ENCODE assay signal across 8 cellular contexts in genomic region chr5:112419050-112419595, GRCh38. TPM values are rescaled to one million over a fixed set of nuclear protein-coding genes. Genes with fewer than 3 reads are reported as not detected.
DNase-seq lines count a peak whose midpoint lies in the region; ATAC-seq and TF ChIP-seq lines count a peak whose summit lies in the region.

Gene EPB41L4A (minus strand): TSS chr5:112419277. CDS start chr5:112419039, 238 bp downstream.

- CTCF ChIA-PET in OCI-LY7 (lab: Charles Lee; ENCODE audit: unreplicated experiment) = no interaction called here

- no peak within 1 kb of the TSS for H3K27ac ChIP-seq in OCI-LY7 (ENCODE audit: low read depth, low read length, poor library complexity, severe bottlenecking)
- peak within 1 kb of the TSS; percentile 56 for H3K27ac ChIP-seq in duodenal mucosa (ENCODE audit: low read depth, low read length)

- WGBS in lower leg skin, 2 donors = 1% methylated on average over 26 to 44 of the region's 70 CpGs

- no peaks in the 10 kb centered on the region for H4K20me1 ChIP-seq in OCI-LY7 (ENCODE audit: insufficient read depth, low read length)

- H3K9me2 ChIP-seq in OCI-LY7 (ENCODE audit: insufficient read depth, low read length) = no peaks in the 10 kb centered on the region

- H3K4me1 ChIP-seq in OCI-LY7 (ENCODE audit: insufficient read depth, low read length, poor library complexity, severe bottlenecking) = peaks cover 5% of the 10 kb centered on the region
- H3K4me1 ChIP-seq in duodenal mucosa (ENCODE audit: control insufficient read depth in 1 of 2, insufficient read depth in 2 of 2, low read length in 2 of 2) = peaks cover 0 to 10% of the 10 kb centered on the region in 2 donors

- DNase-seq in AG09309 (ENCODE audit: low read depth) (no peak), OCI-LY7 (ENCODE audit: low spot score) (no peak), lower leg skin (ENCODE audit: low spot score in 2 of 2) (peak; percentile 19 to 85)
- no peak for DNase-seq in stimulated activated naive CD4-positive, alpha-beta T cell treated with Interleukin-2 at 50 U/mL for 16 hours (lab: John Stamatoyannopoulos, UW)

- ATAC-seq in GM19025 (IDR thresholded peaks at IDR 0.05; ENCODE audit: low read depth, unreplicated experiment) (peak; percentile 11), HG02610 (IDR thresholded peaks at IDR 0.05; ENCODE audit: unreplicated experiment) (no peak)

- no peaks in the 10 kb centered on the region for H3K79me2 ChIP-seq in OCI-LY7 (ENCODE audit: insufficient read depth, low read depth, low read length)

- BruUV-seq in OCI-LY7 (replicated peaks; lab: Mats Ljungman, UMichigan) = no TSS peak

- TF ChIP-seq CTCF in AG09309 (IDR thresholded peaks at IDR 0.05; ENCODE audit: control insufficient read depth, insufficient read depth, low read depth, low read length, missing control alignments) = no peak
- TF ChIP-seq CTCF in OCI-LY7 (conservative IDR thresholded peaks at IDR 0.05; ENCODE audit: low read length) = no peak
- no peak for TF ChIP-seq CTCF in lower leg skin (IDR thresholded peaks at IDR 0.05)
- TF ChIP-seq CTCF in subcutaneous adipose tissue (IDR thresholded peaks at IDR 0.05; ENCODE audit: low read depth) = no peak

- H3K4me3 ChIP-seq in AG09309 (ENCODE audit: control insufficient read depth, low read depth, low read length) (peak within 1 kb of the TSS; percentile 35), OCI-LY7 (ENCODE audit: low read depth, low read length, poor library complexity, severe bottlenecking) (peak within 1 kb of the TSS; percentile 15), duodenal mucosa (ENCODE audit: low read depth in 1 of 2, low read length in 2 of 2) (peak within 1 kb of the TSS; percentile 81 to 94), lower leg skin (ENCODE audit: low read depth, poor library complexity, severe bottlenecking) (peak within 1 kb of the TSS; percentile 84)

- H3K4me2 ChIP-seq in OCI-LY7 (ENCODE audit: low read length) = peak within 1 kb of the TSS; percentile 41

- no peaks in the 10 kb centered on the region for H3K36me3 ChIP-seq in OCI-LY7 (ENCODE audit: insufficient read depth, low read length)
- no peaks in the 10 kb centered on the region for H3K36me3 ChIP-seq in duodenal mucosa (ENCODE audit: control insufficient read depth in 1 of 2, insufficient read depth in 2 of 2, low read length in 2 of 2)

- TF ChIP-seq POLR2A in lower leg skin (IDR thresholded peaks at IDR 0.05) = no peak

- intact Hi-C loops in OCI-LY7 (cut with micrococcal nuclease; ENCODE audit: unreplicated experiment) (no loop called here), lower leg skin (cut with DNase I; ENCODE audit: low total_unique reads) (loop anchor here (5.0 kb wide), 1 partner anchor 737 kb away; no protein-coding TSS in a partner anchor)

- POLR2A ChIA-PET in OCI-LY7 (lab: Charles Lee) = interaction anchor here (0.6 kb wide), 1 partner anchor 244 kb away, joined by 4 read pairs; no protein-coding TSS in a partner anchor

- H3K27me3 ChIP-seq in duodenal mucosa (ENCODE audit: control insufficient read depth in 1 of 2, insufficient read depth in 2 of 2, low read length in 2 of 2) = peaks cover 0 to 9% of the 10 kb centered on the region in 2 donors

- no peaks in the 10 kb centered on the region for H3K9me3 ChIP-seq in OCI-LY7 (ENCODE audit: low read length)
- no peaks in the 10 kb centered on the region for H3K9me3 ChIP-seq in duodenal mucosa (ENCODE audit: control insufficient read depth in 1 of 2, low read length in 2 of 2)

- H3K9ac ChIP-seq in duodenal mucosa (ENCODE audit: low read depth in 1 of 2, low read length in 2 of 2) = peak within 1 kb of the TSS; percentile 33 to 59

- H2AFZ ChIP-seq in OCI-LY7 (ENCODE audit: low read length) = peak within 1 kb of the TSS; percentile 1; the same call in 1 of the 2 replicates

RNA-seq across cellular contexts. Expression of gene EPB41L4A, which starts in this region (rescaled TPM):
- 0.03 TPM in 1 of 2 replicates, not detected in the other for total RNA-seq in OCI-LY7 (2014; rRNA removed; shearing (Covaris generic))
- total RNA-seq in OCI-LY7 (2022) = not detected in 2 replicates
- total RNA-seq in lower leg skin = 10 to 100 TPM in 3 of 4 donors, 1 to 10 TPM in 1; 9.1 to 16.2 (median 14.1) TPM
- 10 to 100 TPM; 12.4 to 51.4 (median 23.0) TPM for total RNA-seq in subcutaneous adipose tissue

Comparison
In these comparisons a context has a peak if more than half of its experiments do, and no peak if none do; other contexts are left out.
1. RNA of gene EPB41L4A (total RNA-seq): 12.4 to 51.4 TPM in subcutaneous adipose tissue and 9.1 to 16.2 TPM in lower leg skin; 0.03 TPM in OCI-LY7; every median in the first group is over 4 times any median in the second.
2. DNase-seq: peak in lower leg skin (2 of 2); none in AG09309 (single experiment), OCI-LY7 (single experiment) and stimulated activated naive CD4-positive, alpha-beta T cell treated with Interleukin-2 at 50 U/mL for 16 hours (single experiment).
3. H3K4me3 ChIP-seq: peak in every context shown above with its lines; median percentile 88 in duodenal mucosa; 84 in lower leg skin; 35 in AG09309; 15 in OCI-LY7.